Comparison of ENCODE assay signal across 9 cellular contexts in genomic region chr12:108633081-108633533, GRCh38. TPM values are rescaled to one million over a fixed set of nuclear protein-coding genes. Genes with fewer than 3 reads are reported as not detected.
DNase-seq lines count a peak whose midpoint lies in the region; ATAC-seq and TF ChIP-seq lines count a peak whose summit lies in the region.
"Had no signal": no experiment of that assay in that cellular context is flagged by ENCODE, and none has a peak within 500 bp of the region (broad histone marks: within the 10 kb centered on the region; RNA-seq: fewer than 3 reads in every experiment).

No MANE protein-coding gene starts in this region.

- H4K20me1 ChIP-seq in DOHH2 (ENCODE audit: control insufficient read depth, insufficient read depth, low read depth, low read length) (no peaks in the 10 kb centered on the region), MM.1S (ENCODE audit: insufficient read depth, low read length) (no peaks in the 10 kb centered on the region)

- DNase-seq in MM.1S (no peak), coronary artery (ENCODE audit: low spot score) (no peak), trophoblast cell (no peak), G401 (ENCODE audit: low spot score) (no peak)
- DNase-seq in NK-92 treated with Interleukin-12 subunit alpha and Interleukin-12 subunit beta, amount 100 ng/mL, for 24 hours (lab: John Stamatoyannopoulos, UW) = no peak
- DNase-seq: NCI-H1092 had no signal

- H2BK12ac ChIP-seq in trophoblast cell (ENCODE audit: low read length) = no peak overlapping the region

- no peak overlapping the region for H2AK5ac ChIP-seq in trophoblast cell (ENCODE audit: low read length)

- H2BK5ac ChIP-seq in trophoblast cell (ENCODE audit: low read depth, low read length, poor library complexity) = no peak overlapping the region

- no peak for ATAC-seq in GM19395 (IDR thresholded peaks at IDR 0.05; ENCODE audit: unreplicated experiment)
- ATAC-seq in HG02885 (IDR thresholded peaks at IDR 0.05; ENCODE audit: poor library complexity, unreplicated experiment) = no peak

- no peak overlapping the region for H4K8ac ChIP-seq in trophoblast cell (ENCODE audit: low read depth, low read length)

- no peak overlapping the region for H3K18ac ChIP-seq in trophoblast cell (ENCODE audit: low read length)

- no peaks in the 10 kb centered on the region for H3K9me3 ChIP-seq in DOHH2 (ENCODE audit: control insufficient read depth, insufficient read depth, low read length)
- no peaks in the 10 kb centered on the region for H3K9me3 ChIP-seq in MM.1S (replicated peaks; ENCODE audit: insufficient read depth, low read length)
- H3K9me3 ChIP-seq in trophoblast cell (ENCODE audit: insufficient read depth, low read depth, low read length) = no peaks in the 10 kb centered on the region

- H3K79me2 ChIP-seq in DOHH2 (ENCODE audit: control insufficient read depth, low read length) (no peaks in the 10 kb centered on the region), MM.1S (ENCODE audit: low read length) (peaks cover 69% of the 10 kb centered on the region), trophoblast cell (ENCODE audit: control insufficient read depth, insufficient read depth, low read length, poor library complexity) (peaks cover 3% of the 10 kb centered on the region)

- H4K91ac ChIP-seq in trophoblast cell (ENCODE audit: low read depth, low read length) = peak overlapping the region; percentile 16

- in situ Hi-C loops in G401 (cut with HindIII; ENCODE audit: low sequenced_read_pairs) = no loop called here

- peaks cover 36% of the 10 kb centered on the region for H3K79me1 ChIP-seq in trophoblast cell (ENCODE audit: low read length)

- H3K27ac ChIP-seq in DOHH2 (ENCODE audit: low read depth, low read length) = peak overlapping the region; percentile 90
- peak overlapping the region; percentile 99 for H3K27ac ChIP-seq in MM.1S (ENCODE audit: low read length)
- peak overlapping the region; percentile 9 to 25 for H3K27ac ChIP-seq in coronary artery
- H3K27ac ChIP-seq in trophoblast cell (ENCODE audit: low read depth, low read length) = no peak overlapping the region

- no peaks in the 10 kb centered on the region for H3K36me3 ChIP-seq in DOHH2 (ENCODE audit: control insufficient read depth, low read length)
- H3K36me3 ChIP-seq in MM.1S (replicated peaks; ENCODE audit: insufficient read depth, low read length) = no peaks in the 10 kb centered on the region
- no peaks in the 10 kb centered on the region for H3K36me3 ChIP-seq in trophoblast cell (ENCODE audit: control insufficient read depth in 1 of 2, insufficient read depth in 2 of 2, low read length in 2 of 2)

- TF ChIP-seq CTCF in DOHH2 (IDR thresholded peaks at IDR 0.05; ENCODE audit: low read depth, low read length, poor library complexity, severe bottlenecking) (no peak), MM.1S (IDR thresholded peaks at IDR 0.05; ENCODE audit: low read length) (no peak), coronary artery (IDR thresholded peaks at IDR 0.05) (no peak)

- H3K14ac ChIP-seq in trophoblast cell (ENCODE audit: low read length) = no peak overlapping the region

- WGBS in trophoblast cell (ENCODE audit: extremely low coverage, insufficient coverage, insufficient read length) = no CpG with 5 or more reads among the region's 7 CpGs

- H3K4me1 ChIP-seq in DOHH2 (ENCODE audit: control insufficient read depth, low read length) = peaks cover 83% of the 10 kb centered on the region
- H3K4me1 ChIP-seq in MM.1S (ENCODE audit: low read length) = peaks cover 57% of the 10 kb centered on the region
- peaks cover 34 to 48% of the 10 kb centered on the region in 2 experiments for H3K4me1 ChIP-seq in trophoblast cell (ENCODE audit: control insufficient read depth in 1 of 2, insufficient read depth in 2 of 2, low read length in 2 of 2)

- H3K27me3 ChIP-seq in DOHH2 (ENCODE audit: control insufficient read depth, low read length) = 0 out of 2 replicates have a peak, but pooled peaks cover 3% of the 10 kb centered on the region
- H3K27me3 ChIP-seq in MM.1S (replicated peaks; ENCODE audit: insufficient read depth, low read length) = no peaks in the 10 kb centered on the region
- H3K27me3 ChIP-seq in trophoblast cell (ENCODE audit: insufficient read depth, low read length) = no peaks in the 10 kb centered on the region

- H3K4me3 ChIP-seq in DOHH2 (ENCODE audit: low read length) (peak overlapping the region; percentile 54), MM.1S (ENCODE audit: low read length) (peak overlapping the region; percentile 85), coronary artery (peak overlapping the region; percentile 19), trophoblast cell (ENCODE audit: low read depth, low read length) (no peak overlapping the region)

- H2AFZ ChIP-seq in MM.1S (ENCODE audit: low read length) = no peak overlapping the region
- H2AFZ ChIP-seq in trophoblast cell (ENCODE audit: insufficient read depth, low read length, poor library complexity) = no peak overlapping the region

- no peak overlapping the region for H3K4ac ChIP-seq in trophoblast cell (ENCODE audit: low read depth, low read length)

- H3K23ac ChIP-seq in trophoblast cell (ENCODE audit: low read length) = no peak overlapping the region

- H4K12ac ChIP-seq in trophoblast cell (ENCODE audit: low read depth, low read length) = no peak overlapping the region

- H3F3A ChIP-seq in DOHH2 (ENCODE audit: control insufficient read depth, insufficient read depth) (peaks cover 32% of the 10 kb centered on the region), MM.1S (ENCODE audit: insufficient read depth, low read length) (peaks cover 94% of the 10 kb centered on the region)

- H2BK120ac ChIP-seq in trophoblast cell (ENCODE audit: insufficient read depth, low read length, poor library complexity) = no peak overlapping the region

- H3K4me2 ChIP-seq in DOHH2 (ENCODE audit: low read length) (peak overlapping the region; percentile 69), MM.1S (ENCODE audit: low read depth, low read length) (peak overlapping the region; percentile 96), trophoblast cell (ENCODE audit: low read length) (no peak overlapping the region)

- H3K9ac ChIP-seq in MM.1S (ENCODE audit: low read length) (peak overlapping the region; percentile 99), trophoblast cell (ENCODE audit: low read length) (no peak overlapping the region)

- H3K9me2 ChIP-seq in DOHH2 (replicated peaks; ENCODE audit: control insufficient read depth, low read length) (no peaks in the 10 kb centered on the region), MM.1S (replicated peaks; ENCODE audit: insufficient read depth, low read length) (no peaks in the 10 kb centered on the region)

RNA-seq across cellular contexts. Expression of gene SELPLG, which starts 0.6 kb away (rescaled TPM):
- 3.6 and 3.7 TPM in 2 replicates for polyA plus RNA-seq in trophoblast cell (2013)
- total RNA-seq in G401 (2014; rRNA removed; shearing (Covaris generic)) = 0.74 and 1.1 TPM in 2 replicates

RNA-seq across cellular contexts. Expression of gene TMEM119, which starts 35.2 kb away (rescaled TPM):
- polyA plus RNA-seq in trophoblast cell (2013) = 16.8 and 19.9 TPM in 2 replicates
- total RNA-seq in G401 (2014; rRNA removed; shearing (Covaris generic)) = 0.58 and 7.3 TPM in 2 replicates
